In genomic region chr10:71985542-71986250, GRCh38 we compare ENCODE assay signal across 1 cellular context.
TF ChIP-seq lines count a peak whose summit lies in the region.

No MANE protein-coding gene starts in this region.

TF ChIP-seq in WTC11, 78 proteins besides CTCF, POLR2A, EP300 and RAD21 (continued from another document):
- TF ChIP-seq MLX (CRISPR knock-in tag; IDR thresholded peaks at IDR 0.05): no peak
- no peak for TF ChIP-seq GTF2I (CRISPR knock-in tag; conservative IDR thresholded peaks at IDR 0.05)
- no peak for TF ChIP-seq ATF3 (CRISPR knock-in tag; conservative IDR thresholded peaks at IDR 0.05)
- TF ChIP-seq ZNF532 (CRISPR knock-in tag; IDR thresholded peaks at IDR 0.05; ENCODE audit: borderline replicate concordance): no peak
- TF ChIP-seq SP1 (CRISPR knock-in tag; conservative IDR thresholded peaks at IDR 0.05): no peak
- TF ChIP-seq PRDM15 (CRISPR knock-in tag; IDR thresholded peaks at IDR 0.05): no peak
- TF ChIP-seq EMX1 (CRISPR knock-in tag; IDR thresholded peaks at IDR 0.05): no peak
- no peak for TF ChIP-seq ZNF263 (CRISPR knock-in tag; IDR thresholded peaks at IDR 0.05; ENCODE audit: low read depth)
- TF ChIP-seq STAT6 (CRISPR knock-in tag; conservative IDR thresholded peaks at IDR 0.05; ENCODE audit: low read depth): no peak
- no peak for TF ChIP-seq MAX (CRISPR knock-in tag; IDR thresholded peaks at IDR 0.05)
- TF ChIP-seq PREB (CRISPR knock-in tag; IDR thresholded peaks at IDR 0.05; ENCODE audit: borderline replicate concordance): no peak
- TF ChIP-seq NR1H2 (CRISPR knock-in tag; IDR thresholded peaks at IDR 0.05): no peak
- TF ChIP-seq ZNF512 (CRISPR knock-in tag; IDR thresholded peaks at IDR 0.05; ENCODE audit: borderline replicate concordance): no peak
